ENCODE assay signal across 8 cellular contexts in genomic region chr2:9473308-9473984, GRCh38. TPM values are rescaled to one million over a fixed set of nuclear protein-coding genes. Genes with fewer than 3 reads are reported as not detected.
DNase-seq lines count a peak whose midpoint lies in the region; ATAC-seq and TF ChIP-seq lines count a peak whose summit lies in the region.

No MANE protein-coding gene starts in this region.

- H3K4me3 ChIP-seq in OCI-LY3 (ENCODE audit: low read length): peak overlapping the region; percentile 86

- no peak overlapping the region for H2AFZ ChIP-seq in OCI-LY3 (ENCODE audit: low read depth, low read length)

- no peak overlapping the region for H3K9ac ChIP-seq in OCI-LY3 (ENCODE audit: low read length)

- peak in 1 of 2 donors; percentile 3 for ATAC-seq in naive B cell (ENCODE audit: low read depth in 2 of 2)
- ATAC-seq in HG03095 (IDR thresholded peaks at IDR 0.05; ENCODE audit: unreplicated experiment): no peak

- H3K4me1 Mint-ChIP-seq in activated naive CD4-positive, alpha-beta T cell treated with anti-CD3 and anti-CD28 coated beads, Interleukin-2, amount 10 ng/mL, durations not matched to agents 7 days and 5 days: peaks cover 46% of the 10 kb centered on the region
- peaks cover 33% of the 10 kb centered on the region for H3K4me1 Mint-ChIP-seq in dendritic cell treated with granulocyte-macrophage colony-stimulating factor and Interleukin-4, amounts not matched to agents 40 ng/mL and 50 ng/mL, for 4 days (ENCODE audit: low read depth)
- H3K4me1 Mint-ChIP-seq in naive B cell: peaks cover 15 to 48% (median 29%) of the 10 kb centered on the region in 3 donors

- no peak for DNase-seq in activated naive CD4-positive, alpha-beta T cell treated with anti-CD3 and anti-CD28 coated beads, Interleukin-2, amount 10 ng/mL, durations not matched to agents 7 days and 5 days
- no peak for DNase-seq in activated naive CD4-positive, alpha-beta T cell treated with Interleukin-2 at 50 U/mL for 16 hours
- DNase-seq in naive B cell (peak; percentile 14), OCI-M2 (lab: John Stamatoyannopoulos, UW; ENCODE audit: unreplicated experiment) (no peak), NCI-H1694 treated with DMSO at 0.1 percent for 48 hours (lab: John Stamatoyannopoulos, UW) (no peak)

- CTCF ChIA-PET in activated naive CD4-positive, alpha-beta T cell treated with anti-CD3 and anti-CD28 coated beads, Interleukin-2, amount 10 ng/mL, durations not matched to agents 7 days and 5 days (lab: Charles Lee): interaction anchor here (0.8 kb wide), 1 partner anchor 9 kb away, joined by 3 read pairs; no protein-coding TSS in a partner anchor

- H3K27ac Mint-ChIP-seq in activated naive CD4-positive, alpha-beta T cell treated with anti-CD3 and anti-CD28 coated beads, Interleukin-2, amount 10 ng/mL, durations not matched to agents 7 days and 5 days: peak overlapping the region; percentile 89
- H3K27ac Mint-ChIP-seq in dendritic cell treated with granulocyte-macrophage colony-stimulating factor and Interleukin-4, amounts not matched to agents 40 ng/mL and 50 ng/mL, for 4 days: peak overlapping the region; percentile 91
- H3K27ac Mint-ChIP-seq in naive B cell: peak overlapping the region in 5 of 6 donors; percentile 82 to 94 (median 83)

- H3K4me1 ChIP-seq in OCI-LY3 (ENCODE audit: low read length): no peaks in the 10 kb centered on the region

- H3K9me3 Mint-ChIP-seq in activated naive CD4-positive, alpha-beta T cell treated with anti-CD3 and anti-CD28 coated beads, Interleukin-2, amount 10 ng/mL, durations not matched to agents 7 days and 5 days: no peaks in the 10 kb centered on the region
- no peaks in the 10 kb centered on the region for H3K9me3 Mint-ChIP-seq in dendritic cell treated with granulocyte-macrophage colony-stimulating factor and Interleukin-4, amounts not matched to agents 40 ng/mL and 50 ng/mL, for 4 days
- no peaks in the 10 kb centered on the region for H3K9me3 Mint-ChIP-seq in naive B cell

- intact Hi-C loops in dendritic cell treated with granulocyte-macrophage colony-stimulating factor and Interleukin-4, amounts not matched to agents 40 ng/mL and 50 ng/mL, for 4 days (cut with micrococcal nuclease): no loop called here

- no peak overlapping the region for H3K27ac ChIP-seq in OCI-LY3 (ENCODE audit: low read length)

- H3K4me2 ChIP-seq in OCI-LY3 (ENCODE audit: low read length): peak overlapping the region; percentile 67

- H3K27me3 ChIP-seq in OCI-LY3 (ENCODE audit: low read depth, low read length): no peaks in the 10 kb centered on the region

- peak overlapping the region; percentile 74 for H3K4me3 Mint-ChIP-seq in activated naive CD4-positive, alpha-beta T cell treated with anti-CD3 and anti-CD28 coated beads, Interleukin-2, amount 10 ng/mL, durations not matched to agents 7 days and 5 days
- H3K4me3 Mint-ChIP-seq in dendritic cell treated with granulocyte-macrophage colony-stimulating factor and Interleukin-4, amounts not matched to agents 40 ng/mL and 50 ng/mL, for 4 days: peak overlapping the region; percentile 82
- peak overlapping the region; percentile 79 to 92 (median 86) for H3K4me3 Mint-ChIP-seq in naive B cell

- no peaks in the 10 kb centered on the region for H4K20me1 ChIP-seq in OCI-LY3 (ENCODE audit: insufficient read depth, low read length)

- no peaks in the 10 kb centered on the region for H3K27me3 Mint-ChIP-seq in activated naive CD4-positive, alpha-beta T cell treated with anti-CD3 and anti-CD28 coated beads, Interleukin-2, amount 10 ng/mL, durations not matched to agents 7 days and 5 days
- H3K27me3 Mint-ChIP-seq in dendritic cell treated with granulocyte-macrophage colony-stimulating factor and Interleukin-4, amounts not matched to agents 40 ng/mL and 50 ng/mL, for 4 days: no peaks in the 10 kb centered on the region
- H3K27me3 Mint-ChIP-seq in naive B cell: no peaks in the 10 kb centered on the region

- H3K9me3 ChIP-seq in OCI-LY3 (ENCODE audit: insufficient read depth, low read length): no peaks in the 10 kb centered on the region

- TF ChIP-seq CTCF in OCI-LY3 (IDR thresholded peaks at IDR 0.05; ENCODE audit: low read depth, low read length): no peak

- H3K36me3 Mint-ChIP-seq in activated naive CD4-positive, alpha-beta T cell treated with anti-CD3 and anti-CD28 coated beads, Interleukin-2, amount 10 ng/mL, durations not matched to agents 7 days and 5 days: peaks cover 41% of the 10 kb centered on the region
- peaks cover 69% of the 10 kb centered on the region for H3K36me3 Mint-ChIP-seq in dendritic cell treated with granulocyte-macrophage colony-stimulating factor and Interleukin-4, amounts not matched to agents 40 ng/mL and 50 ng/mL, for 4 days (ENCODE audit: low read depth)
- peaks cover 0 to 5% of the 10 kb centered on the region in 2 donors for H3K36me3 Mint-ChIP-seq in naive B cell

- H3K79me2 ChIP-seq in OCI-LY3 (ENCODE audit: low read length): no peaks in the 10 kb centered on the region; the same call in 1 of the 2 replicates

- peaks cover 37% of the 10 kb centered on the region for H3K36me3 ChIP-seq in OCI-LY3 (replicated peaks; ENCODE audit: low read depth, low read length)

RNA-seq across cellular contexts. Expression of gene IAH1, which starts 0.9 kb away (rescaled TPM):
- polyA plus RNA-seq in naive B cell (ENCODE audit: low read depth in 6 of 6): 10 to 100 TPM; 63.9 to 87.9 (median 73.0) TPM

RNA-seq across cellular contexts. Expression of gene CPSF3, which starts 50.0 kb away (rescaled TPM):
- 10 to 100 TPM; 13.3 to 34.9 (median 29.0) TPM for polyA plus RNA-seq in naive B cell (ENCODE audit: low read depth in 6 of 6)

RNA-seq across cellular contexts. Expression of gene ITGB1BP1, which starts 50.1 kb away (rescaled TPM):
- polyA plus RNA-seq in naive B cell (ENCODE audit: low read depth in 6 of 6): 100 to 1,000 TPM in 5 of 6 donors, 10 to 100 TPM in 1; 83.6 to 159 (median 110) TPM
